In genomic region chr11:127873478-127873877, GRCh38 we compare ENCODE assay signal across 22 cellular contexts.
A peak's percentile ranks its signal among the peaks of the same experiment; 100 is the strongest.
DNase-seq lines count a peak whose midpoint lies in the region; ATAC-seq and TF ChIP-seq lines count a peak whose summit lies in the region.
"Had no signal": no experiment of that assay in that cellular context is flagged by ENCODE, and none has a peak within 500 bp of the region (broad histone marks: within the 10 kb centered on the region; RNA-seq: fewer than 3 reads in every experiment).

No MANE protein-coding gene starts in this region.

- no peak overlapping the region for H3K4me3 Mint-ChIP-seq in endothelial cell (ENCODE audit: unreplicated experiment)
- H3K4me3 Mint-ChIP-seq: CD4-positive, alpha-beta T cell had no signal

- no peaks in the 10 kb centered on the region for H3K9me3 Mint-ChIP-seq in endothelial cell (ENCODE audit: unreplicated experiment)
- H3K9me3 Mint-ChIP-seq: CD4-positive, alpha-beta T cell had no signal

- no peak overlapping the region for H3K27ac Mint-ChIP-seq in endothelial cell (ENCODE audit: unreplicated experiment)
- H3K27ac Mint-ChIP-seq: CD4-positive, alpha-beta T cell had no signal

- TF ChIP-seq CTCF in endothelial cell (IDR thresholded peaks at IDR 0.05; ENCODE audit: unreplicated experiment): no peak

- ATAC-seq in left ventricle myocardium superior (peak; percentile 25), Right ventricle myocardium inferior (no peak)
- ATAC-seq: GM12878, PC-3 had no signal

- intact Hi-C loops in left ventricle myocardium superior (cut with micrococcal nuclease): no loop called here
- intact Hi-C loops in Right ventricle myocardium inferior (cut with DNase I): no loop called here

- no peaks in the 10 kb centered on the region for H3K27me3 Mint-ChIP-seq in endothelial cell (ENCODE audit: unreplicated experiment)

- H3K4me1 Mint-ChIP-seq in endothelial cell (ENCODE audit: unreplicated experiment): peaks cover 10% of the 10 kb centered on the region

- DNase-seq in left ventricle myocardium superior (no peak), Right ventricle myocardium inferior (ENCODE audit: missing footprints) (no peak), globus pallidus (ENCODE audit: low spot score) (peak; percentile 3), renal cortical epithelial cell (ENCODE audit: low read depth) (peak; percentile 13), NCI-H226 (no peak), endothelial cell (ENCODE audit: low spot score) (no peak)
- no peak for DNase-seq in effector CD4-positive, alpha-beta T cell
- DNase-seq: CD4-positive, alpha-beta T cell; GDM1; GOT3; HCEC 1CT; KBM-7; NCI-H1092; NCI-H1436 treated with DMSO at 0.1 percent for 48 hours; NCI-H187 treated with DMSO at 0.1 percent for 48 hours; NCI-H2171 treated with DMSO at 0.1 percent for 48 hours; NCI-H524; NCI-H748 treated with DMSO at 0.1 percent for 48 hours; NK-92 treated with Interleukin-12 subunit alpha and Interleukin-12 subunit beta, amount 100 ng/mL, for 24 hours; PC-3; Right ventricle myocardium superior had no signal

- no peaks in the 10 kb centered on the region for H3K36me3 Mint-ChIP-seq in endothelial cell (ENCODE audit: low read depth, unreplicated experiment)

Comparison
In these comparisons a context has a peak if more than half of its experiments do, and no peak if none do; other contexts are left out.
1. DNase-seq: peak in globus pallidus (single experiment) and renal cortical epithelial cell (single experiment); none in left ventricle myocardium superior (single experiment), Right ventricle myocardium inferior (single experiment), effector CD4-positive, alpha-beta T cell (single experiment), NCI-H226 (single experiment) and endothelial cell (single experiment).